Comparison of ENCODE assay signal across 1 cellular context in the genomic region with DNA sequence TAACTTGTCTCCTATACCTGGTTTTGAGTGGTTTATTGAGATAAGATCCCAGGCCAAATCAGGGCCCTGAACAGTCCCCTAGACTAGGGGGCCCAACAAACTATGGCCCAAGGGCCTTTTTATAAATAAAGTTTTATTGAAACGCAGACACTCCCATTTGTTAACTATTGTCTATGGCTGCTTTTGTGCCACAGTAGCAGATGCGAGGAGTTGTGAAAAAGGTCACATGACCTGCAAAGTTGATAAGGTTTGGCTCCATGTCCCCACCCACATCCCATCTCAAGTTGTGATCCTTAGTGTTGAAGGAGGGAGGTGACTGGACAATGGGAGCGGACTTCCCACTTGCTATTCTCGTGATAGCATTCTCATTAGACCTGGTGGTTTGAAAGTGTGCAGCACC.
TF ChIP-seq lines count a peak whose summit lies in the region.

No MANE protein-coding gene starts in this region.

TF ChIP-seq in K562, 482 proteins besides CTCF, POLR2A, EP300 and RAD21 (continued from another document):
- TF ChIP-seq, protein P1, sequence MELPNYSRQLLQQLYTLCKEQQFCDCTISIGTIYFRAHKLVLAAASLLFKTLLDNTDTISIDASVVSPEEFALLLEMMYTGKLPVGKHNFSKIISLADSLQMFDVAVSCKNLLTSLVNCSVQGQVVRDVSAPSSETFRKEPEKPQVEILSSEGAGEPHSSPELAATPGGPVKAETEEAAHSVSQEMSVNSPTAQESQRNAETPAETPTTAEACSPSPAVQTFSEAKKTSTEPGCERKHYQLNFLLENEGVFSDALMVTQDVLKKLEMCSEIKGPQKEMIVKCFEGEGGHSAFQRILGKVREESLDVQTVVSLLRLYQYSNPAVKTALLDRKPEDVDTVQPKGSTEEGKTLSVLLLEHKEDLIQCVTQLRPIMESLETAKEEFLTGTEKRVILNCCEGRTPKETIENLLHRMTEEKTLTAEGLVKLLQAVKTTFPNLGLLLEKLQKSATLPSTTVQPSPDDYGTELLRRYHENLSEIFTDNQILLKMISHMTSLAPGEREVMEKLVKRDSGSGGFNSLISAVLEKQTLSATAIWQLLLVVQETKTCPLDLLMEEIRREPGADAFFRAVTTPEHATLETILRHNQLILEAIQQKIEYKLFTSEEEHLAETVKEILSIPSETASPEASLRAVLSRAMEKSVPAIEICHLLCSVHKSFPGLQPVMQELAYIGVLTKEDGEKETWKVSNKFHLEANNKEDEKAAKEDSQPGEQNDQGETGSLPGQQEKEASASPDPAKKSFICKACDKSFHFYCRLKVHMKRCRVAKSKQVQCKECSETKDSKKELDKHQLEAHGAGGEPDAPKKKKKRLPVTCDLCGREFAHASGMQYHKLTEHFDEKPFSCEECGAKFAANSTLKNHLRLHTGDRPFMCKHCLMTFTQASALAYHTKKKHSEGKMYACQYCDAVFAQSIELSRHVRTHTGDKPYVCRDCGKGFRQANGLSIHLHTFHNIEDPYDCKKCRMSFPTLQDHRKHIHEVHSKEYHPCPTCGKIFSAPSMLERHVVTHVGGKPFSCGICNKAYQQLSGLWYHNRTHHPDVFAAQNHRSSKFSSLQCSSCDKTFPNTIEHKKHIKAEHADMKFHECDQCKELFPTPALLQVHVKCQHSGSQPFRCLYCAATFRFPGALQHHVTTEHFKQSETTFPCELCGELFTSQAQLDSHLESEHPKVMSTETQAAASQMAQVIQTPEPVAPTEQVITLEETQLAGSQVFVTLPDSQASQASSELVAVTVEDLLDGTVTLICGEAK (IDR thresholded peaks at IDR 0.05) = peak; percentile 93
- TF ChIP-seq, protein P1 (CRISPR knock-in tag; IDR thresholded peaks at IDR 0.05) = peak; percentile 89
- TF ChIP-seq TARDBP (IDR thresholded peaks at IDR 0.05) = no peak
- no peak for TF ChIP-seq ZEB2 (IDR thresholded peaks at IDR 0.05)
